8 cellular contexts compared by ENCODE assay signal in genomic region chr10:59708816-59709471, GRCh38. TPM values are rescaled to one million over a fixed set of nuclear protein-coding genes. Genes with fewer than 3 reads are reported as not detected.
DNase-seq lines count a peak whose midpoint lies in the region; ATAC-seq and TF ChIP-seq lines count a peak whose summit lies in the region.

No MANE protein-coding gene starts in this region.

- no peaks in the 10 kb centered on the region for H3K9me3 ChIP-seq in ascending aorta
- H3K9me3 ChIP-seq in iPS-15b (ENCODE audit: control insufficient read depth, insufficient read depth, low read length) = no peaks in the 10 kb centered on the region

- H3K36me3 Mint-ChIP-seq in activated naive CD4-positive, alpha-beta T cell treated with anti-CD3 and anti-CD28 coated beads, Interleukin-2, amount 10 ng/mL, durations not matched to agents 7 days and 5 days = no peaks in the 10 kb centered on the region
- no peaks in the 10 kb centered on the region for H3K36me3 Mint-ChIP-seq in stimulated activated effector memory CD8-positive, alpha-beta T cell treated with anti-CD3 and anti-CD28 coated beads, Interleukin-12 subunit alpha, Interleukin-12 subunit beta, amount 100 ng/mL, for 72 hours

- peaks cover 66% of the 10 kb centered on the region for H3K27me3 Mint-ChIP-seq in activated naive CD4-positive, alpha-beta T cell treated with anti-CD3 and anti-CD28 coated beads, Interleukin-2, amount 10 ng/mL, durations not matched to agents 7 days and 5 days

- peak overlapping the region; percentile 75 to 84 for H3K4me3 ChIP-seq in ascending aorta
- H3K4me3 ChIP-seq in iPS-15b (ENCODE audit: low read depth, low read length) = peak overlapping the region; percentile 71

- H3K4me1 Mint-ChIP-seq in activated naive CD4-positive, alpha-beta T cell treated with anti-CD3 and anti-CD28 coated beads, Interleukin-2, amount 10 ng/mL, durations not matched to agents 7 days and 5 days = no peaks in the 10 kb centered on the region
- no peaks in the 10 kb centered on the region for H3K4me1 Mint-ChIP-seq in stimulated activated effector memory CD8-positive, alpha-beta T cell treated with anti-CD3 and anti-CD28 coated beads, Interleukin-12 subunit alpha, Interleukin-12 subunit beta, amount 100 ng/mL, for 72 hours

- peak; percentile 39 for ATAC-seq in stimulated activated effector memory CD8-positive, alpha-beta T cell treated with anti-CD3 and anti-CD28 coated beads, Interleukin-12 subunit alpha, Interleukin-12 subunit beta, amount 100 ng/mL, for 72 hours

- DNase-seq in activated naive CD4-positive, alpha-beta T cell treated with anti-CD3 and anti-CD28 coated beads, Interleukin-2, amount 10 ng/mL, durations not matched to agents 7 days and 5 days = no peak
- DNase-seq in activated naive CD4-positive, alpha-beta T cell treated with anti-CD3 and anti-CD28 coated beads, Interleukin-2, amount 50 U/mL, for 16 hours = no peak
- DNase-seq in KBM-7 = peak; percentile 43
- peak in 1 of 2 donors; percentile 65 for DNase-seq in ascending aorta (ENCODE audit: low spot score in 2 of 2)
- DNase-seq in stimulated activated effector memory CD8-positive, alpha-beta T cell treated with anti-CD3 and anti-CD28 coated beads, Interleukin-12 subunit alpha, Interleukin-12 subunit beta, amount 100 ng/mL, for 72 hours (ENCODE audit: low spot score in 2 of 2) = no peak
- no peak for DNase-seq in hippocampal formation (lab: John Stamatoyannopoulos, UW)
- DNase-seq in HUDEP-2 (lab: John Stamatoyannopoulos, UW; ENCODE audit: unreplicated experiment in 76 of 76) = no peak

- peak overlapping the region; percentile 42 for H3K4me3 Mint-ChIP-seq in activated naive CD4-positive, alpha-beta T cell treated with anti-CD3 and anti-CD28 coated beads, Interleukin-2, amount 10 ng/mL, durations not matched to agents 7 days and 5 days
- H3K4me3 Mint-ChIP-seq in stimulated activated effector memory CD8-positive, alpha-beta T cell treated with anti-CD3 and anti-CD28 coated beads, Interleukin-12 subunit alpha, Interleukin-12 subunit beta, amount 100 ng/mL, for 72 hours = peak overlapping the region; percentile 54

- in situ Hi-C loops in KBM-7 (cut with MboI; ENCODE audit: low pct_unique_long_range_greater_than_20kb, low sequenced_read_pairs) = no loop called here

- TF ChIP-seq CTCF in ascending aorta (IDR thresholded peaks at IDR 0.05) = no peak

- intact Hi-C loops in ascending aorta (cut with DNase I) = loop anchor here (5.0 kb wide), 2 partner anchors 82 to 198 kb away; partner anchors contain the start of gene CCDC6

- CTCF ChIA-PET in activated naive CD4-positive, alpha-beta T cell treated with anti-CD3 and anti-CD28 coated beads, Interleukin-2, amount 10 ng/mL, durations not matched to agents 7 days and 5 days (lab: Charles Lee) = interaction anchor here (0.6 to 1.6 kb wide), 6 partner anchors 19 to 396 kb away, joined by 3 to 4 read pairs (median 3); no protein-coding TSS in a partner anchor

- H3K4me1 ChIP-seq in ascending aorta (peaks cover 4 to 17% of the 10 kb centered on the region in 2 donors), iPS-15b (ENCODE audit: control insufficient read depth, insufficient read depth, low read length) (peaks cover 22% of the 10 kb centered on the region)

- H3K36me3 ChIP-seq in ascending aorta = no peaks in the 10 kb centered on the region
- no peaks in the 10 kb centered on the region for H3K36me3 ChIP-seq in iPS-15b (ENCODE audit: control insufficient read depth, insufficient read depth, low read length)

- H3K27me3 ChIP-seq in ascending aorta (no peaks in the 10 kb centered on the region), iPS-15b (ENCODE audit: control insufficient read depth, insufficient read depth, low read length) (peaks cover 9% of the 10 kb centered on the region)

- H3K27ac ChIP-seq in ascending aorta = peak overlapping the region; percentile 83 to 85

- peak overlapping the region; percentile 92 for H3K9ac ChIP-seq in iPS-15b (ENCODE audit: low read depth, low read length)

- no peak overlapping the region for H3K27ac Mint-ChIP-seq in activated naive CD4-positive, alpha-beta T cell treated with anti-CD3 and anti-CD28 coated beads, Interleukin-2, amount 10 ng/mL, durations not matched to agents 7 days and 5 days
- no peak overlapping the region for H3K27ac Mint-ChIP-seq in stimulated activated effector memory CD8-positive, alpha-beta T cell treated with anti-CD3 and anti-CD28 coated beads, Interleukin-12 subunit alpha, Interleukin-12 subunit beta, amount 100 ng/mL, for 72 hours

- no peaks in the 10 kb centered on the region for H3K9me3 Mint-ChIP-seq in activated naive CD4-positive, alpha-beta T cell treated with anti-CD3 and anti-CD28 coated beads, Interleukin-2, amount 10 ng/mL, durations not matched to agents 7 days and 5 days
- H3K9me3 Mint-ChIP-seq in stimulated activated effector memory CD8-positive, alpha-beta T cell treated with anti-CD3 and anti-CD28 coated beads, Interleukin-12 subunit alpha, Interleukin-12 subunit beta, amount 100 ng/mL, for 72 hours = no peaks in the 10 kb centered on the region

RNA-seq across cellular contexts. Expression of gene SLC16A9, which starts 0.7 kb away (rescaled TPM):
- total RNA-seq in ascending aorta = 2.9 TPM

RNA-seq across cellular contexts. Expression of gene MRLN, which starts 44.3 kb away (rescaled TPM):
- not detected for total RNA-seq in ascending aorta
